ENCODE assay signal across 22 cellular contexts in genomic region chr18:77047803-77048419, GRCh38.
A peak's percentile ranks its signal among the peaks of the same experiment; 100 is the strongest.
DNase-seq lines count a peak whose midpoint lies in the region; ATAC-seq lines count a peak whose summit lies in the region.
"Had no signal": no experiment of that assay in that cellular context is flagged by ENCODE, and none has a peak within 500 bp of the region (broad histone marks: within the 10 kb centered on the region; RNA-seq: fewer than 3 reads in every experiment).

No MANE protein-coding gene starts in this region.

- H3K27ac ChIP-seq in cingulate gyrus (ENCODE audit: low read depth, low read length), result peak overlapping the region; percentile 58
- H3K27ac ChIP-seq: C4-2B, left lung, SJSA1, tibial artery had no signal

- DNase-seq in activated T-cell treated with anti-CD3 and anti-CD28 coated beads, Interleukin-2, amount 50 U/mL, for 24 hours, result no peak
- no peak for DNase-seq in activated T-cell treated with anti-CD3 and anti-CD28 coated beads, Interleukin-2, amount 50 U/mL, for 1 hour
- no peak for DNase-seq in T-cell
- no peak for DNase-seq in stimulated activated effector memory CD8-positive, alpha-beta T cell treated with anti-CD3 and anti-CD28 coated beads, Interleukin-12 subunit alpha, Interleukin-12 subunit beta, amount 100 ng/mL, for 72 hours (ENCODE audit: low spot score in 2 of 2)
- DNase-seq in dedifferentiated amniotic fluid mesenchymal stem cell (ENCODE audit: extremely low spot score), result no peak
- no peak for DNase-seq in NCI-H524 (lab: John Stamatoyannopoulos, UW)
- DNase-seq in NCI-H82 (lab: John Stamatoyannopoulos, UW), result no peak
- DNase-seq: activated gamma-delta T cell, glutamatergic neuron, HFFc6, left lung, NCI-H1694, NCI-H2227 treated with DMSO at 0.1 percent for 48 hours, tibial artery had no signal

- no peaks in the 10 kb centered on the region for H3K9me3 Mint-ChIP-seq in activated T-cell treated with anti-CD3 and anti-CD28 coated beads, Interleukin-2, amount 50 U/mL, for 24 hours
- no peaks in the 10 kb centered on the region for H3K9me3 Mint-ChIP-seq in T-cell
- no peaks in the 10 kb centered on the region for H3K9me3 Mint-ChIP-seq in stimulated activated effector memory CD8-positive, alpha-beta T cell treated with anti-CD3 and anti-CD28 coated beads, Interleukin-12 subunit alpha, Interleukin-12 subunit beta, amount 100 ng/mL, for 72 hours
- H3K9me3 Mint-ChIP-seq: HFFc6; mesothelial cell of epicardium; neural crest cell; stimulated activated memory B cell treated with anti-CD40 and anti-IgM and Interleukin-4, amounts not matched to agents 10 μg/mL and 1 μg/mL and 100 μg/mL, for 72 hours had no signal

- H3K4me1 Mint-ChIP-seq in activated T-cell treated with anti-CD3 and anti-CD28 coated beads, Interleukin-2, amount 50 U/mL, for 24 hours (ENCODE audit: low read depth), result peaks cover 49% of the 10 kb centered on the region
- peaks cover 42 to 63% (median 63%) of the 10 kb centered on the region in 3 donors for H3K4me1 Mint-ChIP-seq in T-cell
- H3K4me1 Mint-ChIP-seq in stimulated activated effector memory CD8-positive, alpha-beta T cell treated with anti-CD3 and anti-CD28 coated beads, Interleukin-12 subunit alpha, Interleukin-12 subunit beta, amount 100 ng/mL, for 72 hours, result peaks cover 44% of the 10 kb centered on the region

- no peak for ATAC-seq in T-cell (replicated peaks in 1 of 4)
- ATAC-seq in stimulated activated effector memory CD8-positive, alpha-beta T cell treated with anti-CD3 and anti-CD28 coated beads, Interleukin-12 subunit alpha, Interleukin-12 subunit beta, amount 100 ng/mL, for 72 hours, result no peak
- ATAC-seq: activated CD4-positive, CD25-positive, alpha-beta regulatory T cell treated with anti-CD3 and anti-CD28 coated beads, Interleukin-2, amount 50 U/mL, for 24 hours; left lung; stimulated activated memory B cell treated with anti-CD40 and anti-IgM and Interleukin-4, amounts not matched to agents 10 μg/mL and 1 μg/mL and 100 μg/mL, for 72 hours had no signal

- peaks cover 62% of the 10 kb centered on the region for H3K36me3 Mint-ChIP-seq in activated T-cell treated with anti-CD3 and anti-CD28 coated beads, Interleukin-2, amount 50 U/mL, for 24 hours (ENCODE audit: low read depth)
- peaks cover 35% of the 10 kb centered on the region for H3K36me3 Mint-ChIP-seq in T-cell
- H3K36me3 Mint-ChIP-seq in stimulated activated effector memory CD8-positive, alpha-beta T cell treated with anti-CD3 and anti-CD28 coated beads, Interleukin-12 subunit alpha, Interleukin-12 subunit beta, amount 100 ng/mL, for 72 hours, result peaks cover 35% of the 10 kb centered on the region

- no peak overlapping the region for H3K4me3 Mint-ChIP-seq in activated T-cell treated with anti-CD3 and anti-CD28 coated beads, Interleukin-2, amount 50 U/mL, for 24 hours
- no peak overlapping the region for H3K4me3 Mint-ChIP-seq in T-cell
- no peak overlapping the region for H3K4me3 Mint-ChIP-seq in stimulated activated effector memory CD8-positive, alpha-beta T cell treated with anti-CD3 and anti-CD28 coated beads, Interleukin-12 subunit alpha, Interleukin-12 subunit beta, amount 100 ng/mL, for 72 hours
- H3K4me3 Mint-ChIP-seq: HFFc6; mesothelial cell of epicardium; neural crest cell; stimulated activated memory B cell treated with anti-CD40 and anti-IgM and Interleukin-4, amounts not matched to agents 10 μg/mL and 1 μg/mL and 100 μg/mL, for 72 hours had no signal

- H3K27ac Mint-ChIP-seq in activated T-cell treated with anti-CD3 and anti-CD28 coated beads, Interleukin-2, amount 50 U/mL, for 24 hours, result peak overlapping the region; percentile 19
- H3K27ac Mint-ChIP-seq in T-cell, result peak overlapping the region; percentile 14 to 52
- peak overlapping the region; percentile 61 for H3K27ac Mint-ChIP-seq in stimulated activated effector memory CD8-positive, alpha-beta T cell treated with anti-CD3 and anti-CD28 coated beads, Interleukin-12 subunit alpha, Interleukin-12 subunit beta, amount 100 ng/mL, for 72 hours
- H3K27ac Mint-ChIP-seq: HFFc6; mesothelial cell of epicardium; stimulated activated memory B cell treated with anti-CD40 and anti-IgM and Interleukin-4, amounts not matched to agents 10 μg/mL and 1 μg/mL and 100 μg/mL, for 72 hours had no signal

- POLR2A ChIA-PET in T-cell (lab: Charles Lee), result interaction anchor here in 1 of 2 donors (0.6 kb wide), 1 partner anchor 37 kb away, joined by 4 read pairs; no protein-coding TSS in a partner anchor

- H3K27me3 Mint-ChIP-seq in activated T-cell treated with anti-CD3 and anti-CD28 coated beads, Interleukin-2, amount 50 U/mL, for 24 hours, result no peaks in the 10 kb centered on the region
- H3K27me3 Mint-ChIP-seq in T-cell, result no peaks in the 10 kb centered on the region
- H3K27me3 Mint-ChIP-seq: progenitor cell of endocrine pancreas; stimulated activated memory B cell treated with anti-CD40 and anti-IgM and Interleukin-4, amounts not matched to agents 10 μg/mL and 1 μg/mL and 100 μg/mL, for 72 hours had no signal

- CTCF ChIA-PET in T-cell (lab: Charles Lee), result no interaction called here
